1 cellular context compared by ENCODE assay signal in the genomic region with DNA sequence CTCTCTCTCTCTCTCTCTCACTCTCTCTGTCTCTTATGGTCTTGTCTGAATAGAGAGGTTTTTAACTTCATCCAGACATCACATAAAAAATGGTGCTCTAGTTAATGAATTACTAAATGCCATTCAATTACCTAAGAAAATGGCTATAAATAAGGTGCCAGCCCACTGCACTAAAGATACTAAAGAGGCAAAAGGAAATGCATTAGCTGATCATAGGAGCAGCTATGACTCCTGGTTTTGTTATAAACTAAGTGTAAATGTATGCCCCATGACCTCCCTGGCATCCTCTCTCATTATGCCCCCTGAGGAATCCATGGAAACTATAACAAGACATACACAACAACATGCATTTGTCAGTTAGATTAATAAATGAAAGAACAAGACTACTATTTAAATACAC.
TF ChIP-seq lines count a peak whose summit lies in the region.

No MANE protein-coding gene starts in this region.

TF ChIP-seq in WTC11, 78 proteins besides CTCF, POLR2A, EP300 and RAD21 (continued from another document):
- TF ChIP-seq, protein P1, sequence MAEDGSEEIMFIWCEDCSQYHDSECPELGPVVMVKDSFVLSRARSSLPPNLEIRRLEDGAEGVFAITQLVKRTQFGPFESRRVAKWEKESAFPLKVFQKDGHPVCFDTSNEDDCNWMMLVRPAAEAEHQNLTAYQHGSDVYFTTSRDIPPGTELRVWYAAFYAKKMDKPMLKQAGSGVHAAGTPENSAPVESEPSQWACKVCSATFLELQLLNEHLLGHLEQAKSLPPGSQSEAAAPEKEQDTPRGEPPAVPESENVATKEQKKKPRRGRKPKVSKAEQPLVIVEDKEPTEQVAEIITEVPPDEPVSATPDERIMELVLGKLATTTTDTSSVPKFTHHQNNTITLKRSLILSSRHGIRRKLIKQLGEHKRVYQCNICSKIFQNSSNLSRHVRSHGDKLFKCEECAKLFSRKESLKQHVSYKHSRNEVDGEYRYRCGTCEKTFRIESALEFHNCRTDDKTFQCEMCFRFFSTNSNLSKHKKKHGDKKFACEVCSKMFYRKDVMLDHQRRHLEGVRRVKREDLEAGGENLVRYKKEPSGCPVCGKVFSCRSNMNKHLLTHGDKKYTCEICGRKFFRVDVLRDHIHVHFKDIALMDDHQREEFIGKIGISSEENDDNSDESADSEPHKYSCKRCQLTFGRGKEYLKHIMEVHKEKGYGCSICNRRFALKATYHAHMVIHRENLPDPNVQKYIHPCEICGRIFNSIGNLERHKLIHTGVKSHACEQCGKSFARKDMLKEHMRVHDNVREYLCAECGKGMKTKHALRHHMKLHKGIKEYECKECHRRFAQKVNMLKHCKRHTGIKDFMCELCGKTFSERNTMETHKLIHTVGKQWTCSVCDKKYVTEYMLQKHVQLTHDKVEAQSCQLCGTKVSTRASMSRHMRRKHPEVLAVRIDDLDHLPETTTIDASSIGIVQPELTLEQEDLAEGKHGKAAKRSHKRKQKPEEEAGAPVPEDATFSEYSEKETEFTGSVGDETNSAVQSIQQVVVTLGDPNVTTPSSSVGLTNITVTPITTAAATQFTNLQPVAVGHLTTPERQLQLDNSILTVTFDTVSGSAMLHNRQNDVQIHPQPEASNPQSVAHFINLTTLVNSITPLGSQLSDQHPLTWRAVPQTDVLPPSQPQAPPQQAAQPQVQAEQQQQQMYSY (CRISPR knock-in tag; IDR thresholded peaks at IDR 0.05): no peak
- TF ChIP-seq, protein P2, sequence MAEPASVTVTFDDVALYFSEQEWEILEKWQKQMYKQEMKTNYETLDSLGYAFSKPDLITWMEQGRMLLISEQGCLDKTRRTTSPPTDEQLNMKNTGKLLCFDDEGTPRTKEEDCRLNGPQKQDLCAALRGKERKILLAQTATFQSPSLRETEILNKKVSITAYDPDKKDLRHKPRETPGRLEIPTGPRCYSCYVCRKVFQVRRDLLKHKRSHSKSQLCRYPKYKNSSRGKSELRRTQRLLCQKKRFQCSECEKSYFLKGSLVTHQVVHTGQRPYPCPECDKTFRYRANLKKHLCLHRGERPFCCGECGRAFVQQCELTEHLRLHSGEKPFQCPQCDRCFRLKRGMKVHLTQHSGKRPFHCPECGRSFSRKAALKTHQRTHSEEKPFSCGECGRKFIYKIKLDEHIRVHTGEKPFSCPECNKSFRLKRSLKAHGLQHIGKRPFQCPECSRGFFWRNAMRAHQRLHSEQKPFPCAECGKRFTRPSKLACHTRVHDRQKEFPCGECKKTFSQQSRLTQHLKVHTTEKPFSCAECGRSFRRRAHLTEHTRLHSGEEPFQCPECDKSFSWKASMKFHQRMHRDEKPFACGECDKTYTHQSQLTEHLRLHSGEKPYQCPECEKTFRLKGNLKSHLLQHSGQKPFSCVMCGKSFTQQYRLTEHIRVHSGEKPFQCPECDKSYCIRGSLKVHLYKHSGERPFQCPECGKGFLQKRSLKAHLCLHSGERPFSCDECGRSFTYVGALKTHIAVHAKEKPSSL (CRISPR knock-in tag; conservative IDR thresholded peaks at IDR 0.05): no peak
- TF ChIP-seq TEAD1 (CRISPR knock-in tag; IDR thresholded peaks at IDR 0.05) (no peak), TEAD4 (CRISPR knock-in tag; IDR thresholded peaks at IDR 0.05) (no peak), EMX1 (CRISPR knock-in tag; IDR thresholded peaks at IDR 0.05) (no peak), NFATC4 (CRISPR knock-in tag; IDR thresholded peaks at IDR 0.05) (no peak), ELF4 (CRISPR knock-in tag; IDR thresholded peaks at IDR 0.05; ENCODE audit: low read depth) (no peak), CREM (CRISPR knock-in tag; IDR thresholded peaks at IDR 0.05) (no peak), ATF1 (CRISPR knock-in tag; IDR thresholded peaks at IDR 0.05) (no peak)
- TF ChIP-seq, protein P3, sequence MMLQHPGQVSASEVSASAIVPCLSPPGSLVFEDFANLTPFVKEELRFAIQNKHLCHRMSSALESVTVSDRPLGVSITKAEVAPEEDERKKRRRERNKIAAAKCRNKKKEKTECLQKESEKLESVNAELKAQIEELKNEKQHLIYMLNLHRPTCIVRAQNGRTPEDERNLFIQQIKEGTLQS (CRISPR knock-in tag; conservative IDR thresholded peaks at IDR 0.05): no peak
- TF ChIP-seq, protein P4, sequence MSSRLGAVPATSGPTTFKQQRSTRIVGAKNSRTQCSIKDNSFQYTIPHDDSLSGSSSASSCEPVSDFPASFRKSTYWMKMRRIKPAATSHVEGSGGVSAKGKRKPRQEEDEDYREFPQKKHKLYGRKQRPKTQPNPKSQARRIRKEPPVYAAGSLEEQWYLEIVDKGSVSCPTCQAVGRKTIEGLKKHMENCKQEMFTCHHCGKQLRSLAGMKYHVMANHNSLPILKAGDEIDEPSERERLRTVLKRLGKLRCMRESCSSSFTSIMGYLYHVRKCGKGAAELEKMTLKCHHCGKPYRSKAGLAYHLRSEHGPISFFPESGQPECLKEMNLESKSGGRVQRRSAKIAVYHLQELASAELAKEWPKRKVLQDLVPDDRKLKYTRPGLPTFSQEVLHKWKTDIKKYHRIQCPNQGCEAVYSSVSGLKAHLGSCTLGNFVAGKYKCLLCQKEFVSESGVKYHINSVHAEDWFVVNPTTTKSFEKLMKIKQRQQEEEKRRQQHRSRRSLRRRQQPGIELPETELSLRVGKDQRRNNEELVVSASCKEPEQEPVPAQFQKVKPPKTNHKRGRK (CRISPR knock-in tag; IDR thresholded peaks at IDR 0.05; ENCODE audit: borderline replicate concordance): no peak
TF ChIP-seq in WTC11: peak in this region for 0.
